In genomic region chr13:23467048-23467931, GRCh38 we compare ENCODE assay signal across 8 cellular contexts. TPM values are rescaled to one million over a fixed set of nuclear protein-coding genes. Genes with fewer than 3 reads are reported as not detected.
DNase-seq lines count a peak whose midpoint lies in the region; ATAC-seq and TF ChIP-seq lines count a peak whose summit lies in the region.

No MANE protein-coding gene starts in this region.

- peak overlapping the region; percentile 36; the same call in 1 of the 2 replicates for H3K9ac ChIP-seq in PC-3 (ENCODE audit: low read length)

- no TSS peak for BruUV-seq in PC-3 (replicated peaks; lab: Mats Ljungman, UMichigan)

- no peaks in the 10 kb centered on the region for H3K36me3 ChIP-seq in PC-3 (ENCODE audit: low read depth, low read length)

- peak overlapping the region; percentile 57 for H2AFZ ChIP-seq in PC-3 (ENCODE audit: low read length)

- TF ChIP-seq CTCF in PC-3 (conservative IDR thresholded peaks at IDR 0.05; ENCODE audit: low read depth, low read length) (no peak), foreskin keratinocyte (conservative IDR thresholded peaks at IDR 0.05) (no peak)

- H4K20me1 ChIP-seq in PC-3 (ENCODE audit: low read length): no peaks in the 10 kb centered on the region

- peak overlapping the region; percentile 82; the same call in 1 of the 2 replicates for H3K4me2 ChIP-seq in PC-3 (ENCODE audit: low read length)

- intact Hi-C loops in PC-3 (cut with micrococcal nuclease): loop anchor here (2.0 to 5.0 kb wide), 3 partner anchors 240 to 420 kb away; partner anchors contain the start of gene MIPEP

- POLR2A ChIA-PET in PC-3 (lab: Charles Lee; ENCODE audit: unreplicated experiment): no interaction called here

- no peaks in the 10 kb centered on the region for H3K9me3 ChIP-seq in PC-3 (ENCODE audit: low read length)

- no peak overlapping the region for H3K4me3 ChIP-seq in PC-3 (ENCODE audit: low read length)
- peak overlapping the region in 1 of 7 experiments; percentile 32 for H3K4me3 ChIP-seq in skin epidermis

- no peaks in the 10 kb centered on the region for H3K79me2 ChIP-seq in PC-3 (ENCODE audit: low read length)

- H3K27ac ChIP-seq in PC-3 (ENCODE audit: low read length): peak overlapping the region; percentile 29; the same call in 1 of the 2 replicates
- H3K27ac ChIP-seq in foreskin keratinocyte: no peak overlapping the region
- H3K27ac ChIP-seq in skin epidermis: peak overlapping the region in 11 of 21 experiments; percentile 8 to 80 (median 50)

- no peaks in the 10 kb centered on the region for H3F3A ChIP-seq in PC-3 (ENCODE audit: low read length, unreplicated experiment)

- CTCF ChIA-PET in PC-3 (lab: Charles Lee): interaction anchor here (0.6 to 1.0 kb wide), 4 partner anchors 101 to 248 kb away, joined by 3 to 4 read pairs (median 3); no protein-coding TSS in a partner anchor

- no peak; the same call in 1 of the 2 replicates for ATAC-seq in PC-3
- ATAC-seq in foreskin keratinocyte: peak; percentile 2
- ATAC-seq in HG02642 (IDR thresholded peaks at IDR 0.05; ENCODE audit: poor library complexity, unreplicated experiment): no peak

- H3K4me1 ChIP-seq in PC-3 (ENCODE audit: insufficient read depth, low read length) (peaks cover 34% of the 10 kb centered on the region), foreskin keratinocyte (no peaks in the 10 kb centered on the region)

- H3K9me2 ChIP-seq in PC-3 (replicated peaks; ENCODE audit: low read length): no peaks in the 10 kb centered on the region

- DNase-seq in GM04503 (ENCODE audit: low read depth) (peak; percentile 66), PC-3 (no peak), foreskin keratinocyte (no peak), NCI-H510A (lab: John Stamatoyannopoulos, UW) (no peak), NCI-H128 (lab: John Stamatoyannopoulos, UW; ENCODE audit: unreplicated experiment) (no peak), amniotic stem cell (lab: John Stamatoyannopoulos, UW) (no peak)

- H3K27me3 ChIP-seq in PC-3 (ENCODE audit: low read length) (no peaks in the 10 kb centered on the region), foreskin keratinocyte (no peaks in the 10 kb centered on the region)

RNA-seq across cellular contexts. Expression of gene SACS, which starts 33.8 kb away (rescaled TPM):
- total RNA-seq in PC-3 (2014; rRNA removed): 31.6 and 85.2 TPM in 2 replicates
- 27.8 and 30.2 TPM in 2 replicates for total RNA-seq in foreskin keratinocyte
- 5.1 and 6.1 TPM in 2 replicates for polyA plus RNA-seq in foreskin keratinocyte
